11 cellular contexts compared by ENCODE assay signal in genomic region chr7:132117181-132117580, GRCh38.
DNase-seq lines count a peak whose midpoint lies in the region; ATAC-seq lines count a peak whose summit lies in the region.
"Had no signal": no experiment of that assay in that cellular context is flagged by ENCODE, and none has a peak within 500 bp of the region (broad histone marks: within the 10 kb centered on the region; RNA-seq: fewer than 3 reads in every experiment).

No MANE protein-coding gene starts in this region.

- DNase-seq in H4 (ENCODE audit: low spot score), result peak; percentile 39
- DNase-seq in RKO (ENCODE audit: low spot score), result peak; percentile 39
- peak; percentile 53 for DNase-seq in epithelial cell of prostate (ENCODE audit: low read depth, low spot score)
- peak; percentile 60 for DNase-seq in renal cortical epithelial cell (ENCODE audit: low read depth)
- no peak for DNase-seq in NCI-H2107 (lab: John Stamatoyannopoulos, UW)
- DNase-seq in NCI-H526 treated with DMSO at 0.1 percent for 48 hours (lab: John Stamatoyannopoulos, UW), result no peak
- DNase-seq: activated CD4-positive, alpha-beta T cell treated with anti-CD3 and anti-CD28 coated beads, Interleukin-2, amount 50 U/mL, for 4 hours; NCI-H1694; NCI-H69 had no signal

- no peak for ATAC-seq in GM18511 (IDR thresholded peaks at IDR 0.05; ENCODE audit: unreplicated experiment)

- peak overlapping the region; percentile 68 for H3K27ac ChIP-seq in epithelial cell of prostate
- H3K27ac ChIP-seq: suprapubic skin had no signal

Comparison
In these comparisons a context has a peak if more than half of its experiments do, and no peak if none do; other contexts are left out.
1. DNase-seq: peak in H4 (single experiment), RKO (single experiment), epithelial cell of prostate (single experiment) and renal cortical epithelial cell (single experiment); none in NCI-H2107 (single experiment) and NCI-H526 treated with DMSO at 0.1 percent for 48 hours (single experiment).